In genomic region chr4:98928131-98928504, GRCh38 we compare ENCODE assay signal across 1 cellular context.
TF ChIP-seq lines count a peak whose summit lies in the region.

No MANE protein-coding gene starts in this region.

TF ChIP-seq in K562, 482 proteins besides CTCF, POLR2A, EP300 and RAD21 (continued from another document and continues in another):
- TF ChIP-seq CHD7 (IDR thresholded peaks at IDR 0.05; ENCODE audit: low read depth, low read length) = no peak
- TF ChIP-seq TAF1 (IDR thresholded peaks at IDR 0.05; ENCODE audit: control insufficient read depth, extremely low read depth, insufficient read depth, low read length, severe bottlenecking) = peak; percentile 87
- TF ChIP-seq IRF9 (tag; IDR thresholded peaks at IDR 0.05) = no peak
- TF ChIP-seq NCOA2 (IDR thresholded peaks at IDR 0.05; ENCODE audit: partially characterized antibody in 2 of 2) = no peak
- TF ChIP-seq SOX6 (IDR thresholded peaks at IDR 0.05) = no peak
- peak; percentile 65; the same call in 1 of the 2 replicates for TF ChIP-seq ETS1 (conservative IDR thresholded peaks at IDR 0.05; ENCODE audit: control insufficient read depth, low read depth, low read length)
- TF ChIP-seq MAFK (IDR thresholded peaks at IDR 0.05; ENCODE audit: low read length) = no peak
- TF ChIP-seq KAT7 (CRISPR knock-in tag; IDR thresholded peaks at IDR 0.05; ENCODE audit: borderline replicate concordance) = peak; percentile 23; the same call in 1 of the 2 replicates
- TF ChIP-seq ZNF354B (CRISPR knock-in tag; IDR thresholded peaks at IDR 0.05) = no peak
- no peak for TF ChIP-seq ZNF780A (CRISPR knock-in tag; IDR thresholded peaks at IDR 0.05)
- TF ChIP-seq MTA2 (IDR thresholded peaks at IDR 0.05; ENCODE audit: low read depth) = no peak
- TF ChIP-seq NR4A1 (CRISPR knock-in tag; IDR thresholded peaks at IDR 0.05) = 0 out of 2 replicates have a peak, but pooled peaks have one; percentile 10
- no peak for TF ChIP-seq NR4A1 (tag; IDR thresholded peaks at IDR 0.05)
- no peak for TF ChIP-seq TFE3 (CRISPR knock-in tag; IDR thresholded peaks at IDR 0.05)
- no peak for TF ChIP-seq RFX5 (IDR thresholded peaks at IDR 0.05; ENCODE audit: low read depth, low read length)
- TF ChIP-seq ZNF263 (CRISPR knock-in tag; IDR thresholded peaks at IDR 0.05; ENCODE audit: borderline replicate concordance) = peak; percentile 99
- no peak for TF ChIP-seq ZNF431 (CRISPR knock-in tag; IDR thresholded peaks at IDR 0.05)
- TF ChIP-seq CREB1 (IDR thresholded peaks at IDR 0.05) = peak; percentile 11; the same call in 1 of the 2 replicates
- TF ChIP-seq CREB1 (CRISPR knock-in tag; IDR thresholded peaks at IDR 0.05) = no peak
- no peak for TF ChIP-seq MLX (CRISPR knock-in tag; conservative IDR thresholded peaks at IDR 0.05)
- TF ChIP-seq ERF (CRISPR knock-in tag; IDR thresholded peaks at IDR 0.05) = no peak
- TF ChIP-seq PRDM10 (IDR thresholded peaks at IDR 0.05; ENCODE audit: partially characterized antibody) = peak; percentile 92
- TF ChIP-seq E2F3 (CRISPR knock-in tag; IDR thresholded peaks at IDR 0.05) = peak; percentile 13; the same call in 1 of the 2 replicates
- TF ChIP-seq MYC (IDR thresholded peaks at IDR 0.05; ENCODE audit: low read depth, low read length) = peak; percentile 73
- TF ChIP-seq MYC (CRISPR knock-in tag; IDR thresholded peaks at IDR 0.05; ENCODE audit: borderline replicate concordance, low read depth) = no peak; the same call in 1 of the 2 replicates
- TF ChIP-seq ZBTB26 (CRISPR knock-in tag; IDR thresholded peaks at IDR 0.05) = 0 out of 2 replicates have a peak, but pooled peaks have one; percentile 66
- no peak for TF ChIP-seq DNMT1 (IDR thresholded peaks at IDR 0.05)
- no peak for TF ChIP-seq RBM34 (IDR thresholded peaks at IDR 0.05; ENCODE audit: borderline replicate concordance, insufficient read depth, low read length)
- TF ChIP-seq RFX7 (CRISPR knock-in tag; IDR thresholded peaks at IDR 0.05) = no peak
- TF ChIP-seq LCOR (CRISPR knock-in tag; IDR thresholded peaks at IDR 0.05) = peak; percentile 81
- peak; percentile 35 for TF ChIP-seq HNRNPLL (IDR thresholded peaks at IDR 0.05; ENCODE audit: low read depth, low read length, poor library complexity, severe bottlenecking)
- no peak for TF ChIP-seq HNRNPL (IDR thresholded peaks at IDR 0.05; ENCODE audit: low read depth, low read length)
- no peak for TF ChIP-seq NCOA6 (IDR thresholded peaks at IDR 0.05)
- peak; percentile 82 to 89; a peak in 2 of 4 replicates for TF ChIP-seq SIN3A (IDR thresholded peaks at IDR 0.05; ENCODE audit: borderline replicate concordance in 2 of 2, control insufficient read depth in 1 of 2, low read depth in 2 of 2, low read length in 2 of 2)
- TF ChIP-seq CXXC5 (CRISPR knock-in tag; IDR thresholded peaks at IDR 0.05) = peak; percentile 46; the same call in 1 of the 2 replicates
- TF ChIP-seq GABPB2 (CRISPR knock-in tag; conservative IDR thresholded peaks at IDR 0.05) = no peak
- no peak for TF ChIP-seq ATF6 (CRISPR knock-in tag; IDR thresholded peaks at IDR 0.05)
